8 cellular contexts compared by ENCODE assay signal in the genomic region with DNA sequence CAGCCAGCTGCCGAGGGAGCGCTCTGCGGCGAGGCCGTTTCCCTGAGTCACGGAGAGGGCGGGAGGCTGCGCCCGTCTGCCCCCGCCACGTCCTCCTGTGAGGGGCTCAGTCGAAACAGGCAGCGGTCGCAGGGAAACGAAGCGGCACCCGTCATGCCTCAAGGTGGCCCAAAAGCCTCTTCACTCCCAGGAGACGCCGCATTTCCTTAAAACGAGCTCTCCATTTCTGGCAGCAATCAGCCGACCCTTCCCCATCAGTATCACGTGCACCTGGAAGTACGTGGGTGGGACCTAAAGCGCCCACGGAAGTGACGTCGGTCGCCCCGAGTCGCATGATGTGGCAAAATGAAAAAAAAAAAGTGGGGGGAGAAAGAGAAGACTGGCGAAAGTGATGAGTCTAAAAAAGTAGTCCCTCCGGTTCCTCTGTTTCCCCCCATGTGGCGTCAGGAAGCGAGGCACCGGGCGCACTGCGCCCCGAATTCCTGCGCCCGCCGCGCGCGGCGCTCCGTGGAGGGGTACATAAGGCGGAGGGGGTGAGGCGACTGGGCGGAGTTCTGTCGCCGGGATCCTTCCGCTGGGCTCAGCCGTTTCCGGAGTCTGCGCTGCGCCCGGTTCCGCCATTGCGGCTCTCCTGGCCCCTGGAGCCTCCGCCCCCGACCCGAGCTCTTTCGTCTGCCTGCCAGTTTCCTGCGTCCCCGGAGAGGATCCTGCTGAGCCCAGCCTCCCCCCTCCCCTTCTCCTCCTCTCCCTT. TPM values are rescaled to one million over a fixed set of nuclear protein-coding genes. Genes with fewer than 3 reads are reported as not detected.
DNase-seq lines count a peak whose midpoint lies in the region; ATAC-seq and TF ChIP-seq lines count a peak whose summit lies in the region.

A gene (plus strand): TSS at position 583 of the 751 bp plus-strand sequence. CDS start 237 bp downstream, outside the sequence.

- BruUV-seq in A673 (replicated peaks; lab: Mats Ljungman, UMichigan): no TSS peak

- ATAC-seq in GM18868 (IDR thresholded peaks at IDR 0.05; ENCODE audit: unreplicated experiment) (peak; percentile 84), HG03108 (IDR thresholded peaks at IDR 0.05; ENCODE audit: unreplicated experiment) (peak; percentile 74)

- H3K4me3 ChIP-seq in A673 (ENCODE audit: low read depth, low read length, poor library complexity, severe bottlenecking) (peak within 1 kb of the TSS; percentile 82), breast epithelium (peak within 1 kb of the TSS; percentile 74 to 94 (median 76)), iPS-18c (ENCODE audit: insufficient read depth, low read depth, low read length) (peak within 1 kb of the TSS; percentile 98), skeletal muscle tissue (ENCODE audit: low read length in 3 of 3) (peak within 1 kb of the TSS; percentile 92 to 98 (median 96))

- peak; percentile 99 for DNase-seq in A673 (ENCODE audit: low spot score)
- DNase-seq in NCI-H2196 (lab: John Stamatoyannopoulos, UW; ENCODE audit: unreplicated experiment): peak; percentile 93
- DNase-seq in breast epithelium (ENCODE audit: low spot score in 2 of 2): peak; percentile 88 to 93

- TF ChIP-seq POLR2A in breast epithelium (IDR thresholded peaks at IDR 0.05): peak; percentile 86

- TF ChIP-seq CTCF in A673 (conservative IDR thresholded peaks at IDR 0.05; ENCODE audit: low read depth, low read length): no peak
- no peak for TF ChIP-seq CTCF in VCaP (conservative IDR thresholded peaks at IDR 0.05)
- peak in 1 of 3 donors; percentile 23 for TF ChIP-seq CTCF in breast epithelium (IDR thresholded peaks at IDR 0.05)

- H3K4me1 ChIP-seq in A673 (ENCODE audit: insufficient read depth, low read length, poor library complexity, severe bottlenecking) (peaks cover 43% of the 10 kb centered on the region), breast epithelium (peaks cover 0 to 19% of the 10 kb centered on the region in 2 donors), skeletal muscle tissue (ENCODE audit: control insufficient read depth in 3 of 3, insufficient read depth in 3 of 3, low read length in 3 of 3) (peaks cover 17 to 24% (median 20%) of the 10 kb centered on the region in 3 donors)

- peak within 1 kb of the TSS; percentile 99 for H3K9ac ChIP-seq in skeletal muscle tissue (ENCODE audit: low read depth in 1 of 3, low read length in 3 of 3)

- no peaks in the 10 kb centered on the region for H3K27me3 ChIP-seq in A673 (replicated peaks; ENCODE audit: insufficient read depth, low read depth, low read length, poor library complexity)
- H3K27me3 ChIP-seq in breast epithelium: no peaks in the 10 kb centered on the region
- H3K27me3 ChIP-seq in skeletal muscle tissue (ENCODE audit: control insufficient read depth in 3 of 3, insufficient read depth in 3 of 3, low read length in 3 of 3): no peaks in the 10 kb centered on the region

- POLR2A ChIA-PET in A673 (lab: Charles Lee; ENCODE audit: low non-redundant PET): interaction anchor here (0.5 to 0.7 kb wide), 6 partner anchors 64 to 297 kb away, joined by 3 to 6 read pairs (median 3); no protein-coding TSS in a partner anchor

- intact Hi-C loops in A673 (cut with micrococcal nuclease; ENCODE audit: unreplicated experiment): no loop called here
- intact Hi-C loops in breast epithelium (cut with DNase I; ENCODE audit: low total_unique reads): no loop called here

- H3K36me3 ChIP-seq in A673 (ENCODE audit: insufficient read depth, low read length, poor library complexity, severe bottlenecking) (no peaks in the 10 kb centered on the region), breast epithelium (no peaks in the 10 kb centered on the region), skeletal muscle tissue (ENCODE audit: control insufficient read depth in 3 of 3, insufficient read depth in 3 of 3, low read length in 3 of 3) (no peaks in the 10 kb centered on the region)

- peak within 1 kb of the TSS; percentile 98 for H3K27ac ChIP-seq in A673 (ENCODE audit: low read depth, low read length, poor library complexity, severe bottlenecking)
- peak within 1 kb of the TSS; percentile 99 for H3K27ac ChIP-seq in VCaP
- peak within 1 kb of the TSS; percentile 98 to 99 for H3K27ac ChIP-seq in breast epithelium
- peak within 1 kb of the TSS; percentile 100 for H3K27ac ChIP-seq in skeletal muscle tissue (ENCODE audit: low read depth, low read length)

- H3K9me3 ChIP-seq in A673 (ENCODE audit: low read depth, low read length, poor library complexity, severe bottlenecking) (no peaks in the 10 kb centered on the region), breast epithelium (no peaks in the 10 kb centered on the region), iPS-18c (ENCODE audit: control insufficient read depth, insufficient read depth, low read length) (no peaks in the 10 kb centered on the region), skeletal muscle tissue (ENCODE audit: control insufficient read depth in 3 of 3, low read length in 3 of 3) (no peaks in the 10 kb centered on the region)

- CTCF ChIA-PET in A673 (lab: Charles Lee): no interaction called here

RNA-seq across cellular contexts. Expression of the gene that starts here (rescaled TPM):
- total RNA-seq in A673 (2021): 313 and 321 TPM in 2 replicates
- total RNA-seq in breast epithelium: 100 to 1,000 TPM; 199 to 231 (median 213) TPM
- 236 TPM for total RNA-seq in skeletal muscle tissue

Comparison
In these comparisons a context has a peak if more than half of its experiments do, and no peak if none do; other contexts are left out.
1. Peak in every context shown above with its lines: DNase-seq, ATAC-seq, H3K4me3 ChIP-seq and H3K27ac ChIP-seq.